In genomic region chr19:18606281-18607221, GRCh38 we compare ENCODE assay signal across 12 cellular contexts. TPM values are rescaled to one million over a fixed set of nuclear protein-coding genes. Genes with fewer than 3 reads are reported as not detected.
DNase-seq lines count a peak whose midpoint lies in the region; ATAC-seq and TF ChIP-seq lines count a peak whose summit lies in the region.
"Had no signal": no experiment of that assay in that cellular context is flagged by ENCODE, and none has a peak within 500 bp of the region (broad histone marks: within the 10 kb centered on the region; RNA-seq: fewer than 3 reads in every experiment).

A gene with protein sequence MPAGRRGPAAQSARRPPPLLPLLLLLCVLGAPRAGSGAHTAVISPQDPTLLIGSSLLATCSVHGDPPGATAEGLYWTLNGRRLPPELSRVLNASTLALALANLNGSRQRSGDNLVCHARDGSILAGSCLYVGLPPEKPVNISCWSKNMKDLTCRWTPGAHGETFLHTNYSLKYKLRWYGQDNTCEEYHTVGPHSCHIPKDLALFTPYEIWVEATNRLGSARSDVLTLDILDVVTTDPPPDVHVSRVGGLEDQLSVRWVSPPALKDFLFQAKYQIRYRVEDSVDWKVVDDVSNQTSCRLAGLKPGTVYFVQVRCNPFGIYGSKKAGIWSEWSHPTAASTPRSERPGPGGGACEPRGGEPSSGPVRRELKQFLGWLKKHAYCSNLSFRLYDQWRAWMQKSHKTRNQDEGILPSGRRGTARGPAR (minus strand): TSS chr19:18606799. CDS start chr19:18606656, 143 bp downstream.

- peak; percentile 32 for ATAC-seq in Panc1

- H3K27ac ChIP-seq in Panc1 (ENCODE audit: low read length) = no peak within 1 kb of the TSS
- H3K27ac ChIP-seq in esophagus muscularis mucosa (replicated peaks in 1 of 4) = peak within 1 kb of the TSS in 1 of 4 donors; percentile 24
- H3K27ac ChIP-seq in neural progenitor cell = no peak within 1 kb of the TSS

- H3K27me3 Mint-ChIP-seq in neural progenitor cell (ENCODE audit: insufficient read depth, low read depth) = peaks cover 67% of the 10 kb centered on the region

- no peak within 1 kb of the TSS for H2AFZ ChIP-seq in neural progenitor cell (replicated peaks)

- no peaks in the 10 kb centered on the region for H3K36me3 ChIP-seq in Panc1 (ENCODE audit: control insufficient read depth, insufficient read depth, low read length)
- no peaks in the 10 kb centered on the region for H3K36me3 ChIP-seq in esophagus muscularis mucosa
- no peaks in the 10 kb centered on the region for H3K36me3 ChIP-seq in neural progenitor cell

- no peak within 1 kb of the TSS for H3K4me3 Mint-ChIP-seq in neural progenitor cell

- H3K9me3 ChIP-seq in Panc1 (ENCODE audit: control insufficient read depth, insufficient read depth, low read depth, low read length) (no peaks in the 10 kb centered on the region), esophagus muscularis mucosa (no peaks in the 10 kb centered on the region), neural progenitor cell (ENCODE audit: low read depth) (no peaks in the 10 kb centered on the region)

- H3K4me3 ChIP-seq in Panc1 (ENCODE audit: low read depth in 2 of 2, low read length in 2 of 2) (peak within 1 kb of the TSS; percentile 27 to 39), esophagus muscularis mucosa (peak within 1 kb of the TSS; percentile 43 to 56 (median 48)), neural progenitor cell (peak within 1 kb of the TSS; percentile 24)

- in situ Hi-C loops in Panc1 (cut with HindIII; ENCODE audit: low pct_unique_long_range_greater_than_20kb, low sequenced_read_pairs) = no loop called here

- peaks cover 18% of the 10 kb centered on the region for H3K4me1 Mint-ChIP-seq in neural progenitor cell

- H3F3A ChIP-seq in neural progenitor cell (ENCODE audit: low read depth) = peaks cover 62% of the 10 kb centered on the region

- H3K9me3 Mint-ChIP-seq in neural progenitor cell = peaks cover 6% of the 10 kb centered on the region
- H3K9me3 Mint-ChIP-seq: stimulated activated naive CD8-positive, alpha-beta T cell treated with anti-CD3 and anti-CD28 coated beads, Interleukin-15, Interleukin-2, amounts not matched to agents 100 ng/mL and 50 ng/mL, for 24 hours had no signal

- intact Hi-C loops in Panc1 (cut with micrococcal nuclease; ENCODE audit: unreplicated experiment) = no loop called here
- intact Hi-C loops in esophagus muscularis mucosa (cut with DNase I) = no loop called here

- H3K27me3 ChIP-seq in Panc1 (ENCODE audit: control insufficient read depth, insufficient read depth, low read length) (peaks cover 2% of the 10 kb centered on the region), esophagus muscularis mucosa (peaks cover 14 to 97% (median 67%) of the 10 kb centered on the region in 4 donors), neural progenitor cell (peaks cover 98% of the 10 kb centered on the region)

- DNase-seq in AG08396 (ENCODE audit: low spot score) (peak; percentile 47), Panc1 (ENCODE audit: low read depth, low spot score) (no peak), esophagus muscularis mucosa (ENCODE audit: extremely low spot score) (no peak), neural progenitor cell (ENCODE audit: low spot score) (peak; percentile 55), GOT3 (lab: John Stamatoyannopoulos, UW) (no peak), NCI-H524 treated with DMSO at 0.1 percent for 48 hours (lab: John Stamatoyannopoulos, UW) (no peak), NCI-H1436 treated with DMSO at 0.1 percent for 48 hours (lab: John Stamatoyannopoulos, UW) (no peak), NCI-H2081 (lab: John Stamatoyannopoulos, UW) (no peak)
- DNase-seq: activated gamma-delta T cell; CD4-positive, alpha-beta memory T cell had no signal

- peaks cover 2% of the 10 kb centered on the region for H3K36me3 Mint-ChIP-seq in neural progenitor cell
- H3K36me3 Mint-ChIP-seq: CD4-positive, alpha-beta memory T cell had no signal

- H3K27ac Mint-ChIP-seq in neural progenitor cell = no peak within 1 kb of the TSS
- H3K27ac Mint-ChIP-seq: stimulated activated naive CD8-positive, alpha-beta T cell treated with anti-CD3 and anti-CD28 coated beads, Interleukin-15, Interleukin-2, amounts not matched to agents 100 ng/mL and 50 ng/mL, for 24 hours had no signal

- H3K4me2 ChIP-seq in neural progenitor cell = peak within 1 kb of the TSS; percentile 57

- no peak within 1 kb of the TSS for H3K9ac ChIP-seq in neural progenitor cell

- CTCF ChIA-PET in Panc1 (lab: Charles Lee) = no interaction called here

- H3K4me1 ChIP-seq in Panc1 (ENCODE audit: control insufficient read depth, insufficient read depth, low read length) = peaks cover 2% of the 10 kb centered on the region
- peaks cover 30 to 60% (median 51%) of the 10 kb centered on the region in 4 donors for H3K4me1 ChIP-seq in esophagus muscularis mucosa
- peaks cover 35% of the 10 kb centered on the region for H3K4me1 ChIP-seq in neural progenitor cell

- H3K79me2 ChIP-seq in neural progenitor cell (ENCODE audit: low read depth) = no peaks in the 10 kb centered on the region

- POLR2A ChIA-PET in Panc1 (lab: Charles Lee) = interaction anchor here (0.5 to 0.6 kb wide), 2 partner anchors 59 to 355 kb away, joined by 3 to 5 read pairs; no protein-coding TSS in a partner anchor

- TF ChIP-seq EP300 in esophagus muscularis mucosa (IDR thresholded peaks at IDR 0.05) = no peak

- TF ChIP-seq CTCF in Panc1 (IDR thresholded peaks at IDR 0.05) (no peak), esophagus muscularis mucosa (IDR thresholded peaks at IDR 0.05) (no peak), neural progenitor cell (IDR thresholded peaks at IDR 0.05) (no peak)

- TF ChIP-seq POLR2A in esophagus muscularis mucosa (IDR thresholded peaks at IDR 0.05; ENCODE audit: low read depth) = no peak

- H4K20me1 ChIP-seq in neural progenitor cell (ENCODE audit: low read depth) = peaks cover 81% of the 10 kb centered on the region

- BruUV-seq in Panc1 (replicated peaks; lab: Mats Ljungman, UMichigan) = no TSS peak

- WGBS in esophagus muscularis mucosa = 3% methylated on average over 8 of the region's 116 CpGs

RNA-seq across cellular contexts. Expression of the gene that starts here (rescaled TPM):
- total RNA-seq in Panc1 (2021; ENCODE audit: unreplicated experiment) (3.5 TPM), esophagus muscularis mucosa (100 to 1,000 TPM in 1 of 4 donors, 10 to 100 TPM in 3; 41.5 to 153 (median 59.6) TPM), neural progenitor cell (ENCODE audit: low replicate concordance) (0.84 TPM in 1 of 2 replicates, not detected in the other)
- 7.3 TPM for polyA plus RNA-seq in Panc1 (2012; ENCODE audit: insufficient read length)
- total RNA-seq: CD4-positive, alpha-beta memory T cell; pulmonary artery endothelial cell had no signal

Comparison
In these comparisons a context has a peak if more than half of its experiments do, and no peak if none do; other contexts are left out.
1. Peak in DNase-seq, H3K4me3 ChIP-seq and H3K4me2 ChIP-seq in neural progenitor cell; RNA of the gene not detected or under 1 TPM.